Comparison of ENCODE assay signal across 8 cellular contexts in the genomic region with DNA sequence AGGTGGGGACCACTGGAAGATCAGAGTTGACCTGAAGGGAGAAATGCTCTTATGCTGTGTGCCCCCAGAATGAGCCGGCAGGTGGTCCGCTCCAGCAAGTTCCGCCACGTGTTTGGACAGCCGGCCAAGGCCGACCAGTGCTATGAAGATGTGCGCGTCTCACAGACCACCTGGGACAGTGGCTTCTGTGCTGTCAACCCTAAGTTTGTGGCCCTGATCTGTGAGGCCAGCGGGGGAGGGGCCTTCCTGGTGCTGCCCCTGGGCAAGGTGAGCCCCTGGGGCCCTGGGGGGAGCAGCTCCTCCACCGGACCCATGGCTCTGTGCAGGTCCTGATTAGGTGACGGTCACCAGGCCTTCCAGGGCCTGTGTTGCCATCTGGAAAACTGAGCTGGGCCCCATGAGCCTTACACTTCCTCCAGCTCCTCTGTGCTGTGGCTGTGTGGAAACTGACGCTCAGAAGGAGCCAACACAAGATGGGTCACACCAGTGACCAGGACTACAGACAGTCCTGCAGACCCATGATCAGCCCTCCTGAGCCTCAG. TPM values are rescaled to one million over a fixed set of nuclear protein-coding genes. Genes with fewer than 3 reads are reported as not detected.
DNase-seq lines count a peak whose midpoint lies in the region; ATAC-seq and TF ChIP-seq lines count a peak whose summit lies in the region.

No MANE protein-coding gene starts in this region.

- DNase-seq in CD4-positive, alpha-beta memory T cell, result peak in 1 of 5 donors; percentile 29
- DNase-seq in activated naive CD8-positive, alpha-beta T cell treated with anti-CD3 and anti-CD28 coated beads for 36 hours, result peak; percentile 53
- no peak for DNase-seq in neuronal stem cell (ENCODE audit: low spot score)
- DNase-seq in prostate gland (ENCODE audit: low spot score), result no peak
- no peak for DNase-seq in mesothelial cell of epicardium (ENCODE audit: low spot score in 2 of 2, unreplicated experiment in 2 of 2)

- H3K4me3 Mint-ChIP-seq in CD4-positive, alpha-beta memory T cell, result peak overlapping the region; percentile 94 to 99 (median 98)
- H3K4me3 Mint-ChIP-seq in activated naive CD8-positive, alpha-beta T cell treated with anti-CD3 and anti-CD28 coated beads for 36 hours, result peak overlapping the region; percentile 100
- H3K4me3 Mint-ChIP-seq in mesothelial cell of epicardium, result no peak overlapping the region

- H2BK12ac ChIP-seq in neuronal stem cell (ENCODE audit: low read length), result no peak overlapping the region

- no peak overlapping the region for H4K8ac ChIP-seq in neuronal stem cell (ENCODE audit: low read depth, low read length)

- H3K27me3 ChIP-seq in CD4-positive, alpha-beta memory T cell (ENCODE audit: insufficient read depth, low read length), result no peaks in the 10 kb centered on the region
- H3K27me3 ChIP-seq in KMS-11 (ENCODE audit: insufficient read depth, low read depth) (no peaks in the 10 kb centered on the region), neuronal stem cell (ENCODE audit: control insufficient read depth in 3 of 3, insufficient read depth in 3 of 3, low read depth in 1 of 3, low read length in 3 of 3) (peaks cover 0 to 12% (median 5%) of the 10 kb centered on the region in 3 experiments), prostate gland (replicated peaks; ENCODE audit: insufficient read depth) (no peaks in the 10 kb centered on the region)

- H2BK120ac ChIP-seq in neuronal stem cell (ENCODE audit: low read depth, low read length), result no peak overlapping the region

- ATAC-seq in HG02884 (IDR thresholded peaks at IDR 0.05; ENCODE audit: unreplicated experiment), result no peak
- no peak for ATAC-seq in HG02610 (IDR thresholded peaks at IDR 0.05; ENCODE audit: unreplicated experiment)

- no peak overlapping the region for H2BK5ac ChIP-seq in neuronal stem cell (ENCODE audit: low read length)

- H3K79me1 ChIP-seq in neuronal stem cell (ENCODE audit: low read depth, low read length), result peaks cover 3% of the 10 kb centered on the region

- no peak overlapping the region for H3K4ac ChIP-seq in neuronal stem cell (ENCODE audit: low read length)

- H3K4me3 ChIP-seq in CD4-positive, alpha-beta memory T cell (ENCODE audit: low read length in 2 of 2), result peak overlapping the region; percentile 91 to 93
- H3K4me3 ChIP-seq in KMS-11 (IDR thresholded peaks at IDR 0.05; ENCODE audit: insufficient read depth, low read depth, low read length), result no peak overlapping the region
- H3K4me3 ChIP-seq in neuronal stem cell (ENCODE audit: low read length in 2 of 2), result no peak overlapping the region
- H3K4me3 ChIP-seq in prostate gland, result peak overlapping the region in 1 of 2 donors; percentile 48

- no peaks in the 10 kb centered on the region for H4K20me1 ChIP-seq in KMS-11 (ENCODE audit: insufficient read depth)

- peak overlapping the region; percentile 96 to 99 (median 97) for H3K27ac Mint-ChIP-seq in CD4-positive, alpha-beta memory T cell
- peak overlapping the region; percentile 100 for H3K27ac Mint-ChIP-seq in activated naive CD8-positive, alpha-beta T cell treated with anti-CD3 and anti-CD28 coated beads for 36 hours
- no peak overlapping the region for H3K27ac Mint-ChIP-seq in mesothelial cell of epicardium

- no peak for TF ChIP-seq POLR2A in prostate gland (IDR thresholded peaks at IDR 0.05)

- H3K9ac ChIP-seq in KMS-11 (peak overlapping the region; percentile 42; the same call in 1 of the 2 replicates), neuronal stem cell (ENCODE audit: low read depth, low read length, poor library complexity) (no peak overlapping the region)

- H2AFZ ChIP-seq in KMS-11 (ENCODE audit: low read depth) (no peak overlapping the region), neuronal stem cell (ENCODE audit: low read length) (no peak overlapping the region)

- no peak for TF ChIP-seq CTCF in KMS-11 (conservative IDR thresholded peaks at IDR 0.05; ENCODE audit: low read depth, low read length)
- TF ChIP-seq CTCF in prostate gland (IDR thresholded peaks at IDR 0.05), result no peak
- no peak for TF ChIP-seq CTCF in mesothelial cell of epicardium (IDR thresholded peaks at IDR 0.05; ENCODE audit: unreplicated experiment)

- no CpG with 5 or more reads among the region's 12 CpGs for WGBS in neuronal stem cell (ENCODE audit: extremely low coverage in 2 of 2, insufficient read length in 2 of 2, insufficient replicate concordance in 1 of 2), 2 donors
- WGBS in prostate gland, result 86% methylated on average over 10 of the region's 12 CpGs

- peaks cover 40% of the 10 kb centered on the region for H3K4me1 ChIP-seq in CD4-positive, alpha-beta memory T cell (ENCODE audit: insufficient read depth, low read length)
- H3K4me1 ChIP-seq in KMS-11 (ENCODE audit: low read depth, poor library complexity, severe bottlenecking), result peaks cover 34% of the 10 kb centered on the region
- peaks cover 10 to 12% of the 10 kb centered on the region in 2 donors for H3K4me1 ChIP-seq in neuronal stem cell (ENCODE audit: control insufficient read depth in 2 of 2, insufficient read depth in 1 of 2, low read depth in 1 of 2, low read length in 2 of 2)
- no peaks in the 10 kb centered on the region for H3K4me1 ChIP-seq in prostate gland (replicated peaks)

- H3K4me2 ChIP-seq in KMS-11 (peak overlapping the region; percentile 97), neuronal stem cell (ENCODE audit: insufficient read depth, low read length, poor library complexity, severe bottlenecking) (no peak overlapping the region)

- intact Hi-C loops in CD4-positive, alpha-beta memory T cell (cut with micrococcal nuclease), result no loop called here
- intact Hi-C loops in prostate gland (cut with DNase I), result no loop called here

- peaks cover 15 to 59% (median 29%) of the 10 kb centered on the region in 4 donors for H3K4me1 Mint-ChIP-seq in CD4-positive, alpha-beta memory T cell
- H3K4me1 Mint-ChIP-seq in activated naive CD8-positive, alpha-beta T cell treated with anti-CD3 and anti-CD28 coated beads for 36 hours, result peaks cover 28% of the 10 kb centered on the region
- peaks cover 14% of the 10 kb centered on the region for H3K4me1 Mint-ChIP-seq in mesothelial cell of epicardium

- H3K36me3 ChIP-seq in CD4-positive, alpha-beta memory T cell (ENCODE audit: insufficient read depth, low read length), result peaks cover 31% of the 10 kb centered on the region
- H3K36me3 ChIP-seq in KMS-11 (ENCODE audit: insufficient read depth) (no peaks in the 10 kb centered on the region), neuronal stem cell (replicated peaks in 1 of 2; ENCODE audit: control insufficient read depth in 2 of 2, insufficient read depth in 2 of 2, low read length in 2 of 2) (peaks cover 8 to 10% of the 10 kb centered on the region in 2 donors), prostate gland (no peaks in the 10 kb centered on the region)

- POLR2A ChIA-PET in CD4-positive, alpha-beta memory T cell (lab: Charles Lee; ENCODE audit: partially characterized antibody), result interaction anchor here (0.6 to 7.6 kb wide), 40 partner anchors 8 to 690 kb away, joined by 3 to 292 read pairs (median 6); partner anchors contain the start of genes ALDOA, DCTPP1, GDPD3 and HIRIP3

- H3K23ac ChIP-seq in neuronal stem cell (ENCODE audit: low read depth, low read length, poor library complexity), result peak overlapping the region; percentile 12

- peaks cover 30% of the 10 kb centered on the region for H3K79me2 ChIP-seq in KMS-11 (ENCODE audit: insufficient read depth, low read depth)

- CTCF ChIA-PET in CD4-positive, alpha-beta memory T cell (lab: Charles Lee; ENCODE audit: partially characterized antibody), result interaction anchor here (0.9 to 5.9 kb wide), 11 partner anchors 24 to 232 kb away, joined by 3 to 59 read pairs (median 5); partner anchors contain the start of genes MAPK3, TBC1D10B and TBX6

- no peak overlapping the region for H3K14ac ChIP-seq in neuronal stem cell (ENCODE audit: low read length)

- no peaks in the 10 kb centered on the region for H3K9me3 ChIP-seq in CD4-positive, alpha-beta memory T cell (ENCODE audit: control insufficient read depth in 1 of 2, low read length in 2 of 2)
- H3K9me3 ChIP-seq in neuronal stem cell (replicated peaks in 1 of 2; ENCODE audit: control insufficient read depth in 2 of 2, insufficient read depth in 1 of 2, low read depth in 1 of 2, low read length in 2 of 2) (no peaks in the 10 kb centered on the region), prostate gland (no peaks in the 10 kb centered on the region)

- H3K27me3 Mint-ChIP-seq in CD4-positive, alpha-beta memory T cell, result no peaks in the 10 kb centered on the region
- no peaks in the 10 kb centered on the region for H3K27me3 Mint-ChIP-seq in activated naive CD8-positive, alpha-beta T cell treated with anti-CD3 and anti-CD28 coated beads for 36 hours
- peaks cover 8% of the 10 kb centered on the region for H3K27me3 Mint-ChIP-seq in mesothelial cell of epicardium (ENCODE audit: low read depth)

- no peak overlapping the region for H4K91ac ChIP-seq in neuronal stem cell (ENCODE audit: low read depth, low read length, poor library complexity)

- no peak overlapping the region for H3K18ac ChIP-seq in neuronal stem cell (ENCODE audit: low read length)

- no peak overlapping the region for H2BK15ac ChIP-seq in neuronal stem cell (ENCODE audit: low read length)

- no peaks in the 10 kb centered on the region for H3K9me3 Mint-ChIP-seq in CD4-positive, alpha-beta memory T cell
- H3K9me3 Mint-ChIP-seq in activated naive CD8-positive, alpha-beta T cell treated with anti-CD3 and anti-CD28 coated beads for 36 hours, result no peaks in the 10 kb centered on the region
- H3K9me3 Mint-ChIP-seq in mesothelial cell of epicardium, result no peaks in the 10 kb centered on the region

- peak overlapping the region; percentile 79 for H2AK5ac ChIP-seq in neuronal stem cell (ENCODE audit: low read depth, low read length)

- peak overlapping the region; percentile 77 for H3K27ac ChIP-seq in CD4-positive, alpha-beta memory T cell (ENCODE audit: low read depth, low read length)
- H3K27ac ChIP-seq in KMS-11 (peak overlapping the region; percentile 53), neuronal stem cell (replicated peaks; ENCODE audit: low read length) (no peak overlapping the region), prostate gland (no peak overlapping the region)

- peaks cover 29 to 36% of the 10 kb centered on the region in 2 donors for H3K36me3 Mint-ChIP-seq in CD4-positive, alpha-beta memory T cell
- peaks cover 43% of the 10 kb centered on the region for H3K36me3 Mint-ChIP-seq in activated naive CD8-positive, alpha-beta T cell treated with anti-CD3 and anti-CD28 coated beads for 36 hours
- H3K36me3 Mint-ChIP-seq in mesothelial cell of epicardium, result no peaks in the 10 kb centered on the region

RNA-seq across cellular contexts. Expression of gene CORO1A, which starts 1.8 kb away (rescaled TPM):
- total RNA-seq in CD4-positive, alpha-beta memory T cell, result 100 to 1,000 TPM; 745 to 769 TPM
- 1,000 to 10,000 TPM; 1,217 to 1,230 TPM for polyA plus RNA-seq in CD4-positive, alpha-beta memory T cell
- 100 to 1,000 TPM; 972 to 977 TPM for total RNA-seq in activated naive CD8-positive, alpha-beta T cell treated with anti-CD3 and anti-CD28 coated beads for 36 hours
- 7.0 TPM for polyA plus RNA-seq in neuronal stem cell (2013, experiment 1 of 2)
- polyA plus RNA-seq in neuronal stem cell (2013, experiment 2 of 2), result 6.8 TPM
- 10 to 100 TPM in 1 of 2 donors, 1 to 10 TPM in 1; 8.9 to 14.7 TPM for total RNA-seq in prostate gland
- 7.0 to 8.9 TPM (median 7.0 TPM) in 3 replicates for total RNA-seq in mesothelial cell of epicardium

RNA-seq across cellular contexts. Expression of gene BOLA2B, which starts 8.3 kb away (rescaled TPM):
- total RNA-seq in CD4-positive, alpha-beta memory T cell, result 10 to 100 TPM; 62.1 to 79.0 TPM
- polyA plus RNA-seq in CD4-positive, alpha-beta memory T cell, result 100 to 1,000 TPM; 144 to 169 TPM
- total RNA-seq in activated naive CD8-positive, alpha-beta T cell treated with anti-CD3 and anti-CD28 coated beads for 36 hours, result 100 to 1,000 TPM; 252 to 257 TPM
- 174 TPM for polyA plus RNA-seq in neuronal stem cell (2013, experiment 1 of 2)
- polyA plus RNA-seq in neuronal stem cell (2013, experiment 2 of 2), result 179 TPM
- total RNA-seq in prostate gland (100 to 1,000 TPM; 137 to 151 TPM), mesothelial cell of epicardium (56.7 to 64.5 TPM (median 58.1 TPM) in 3 replicates)

RNA-seq across cellular contexts. Expression of gene SLX1A, which starts 8.5 kb away (rescaled TPM):
- 10 to 100 TPM; 57.5 to 65.6 TPM for total RNA-seq in CD4-positive, alpha-beta memory T cell
- polyA plus RNA-seq in CD4-positive, alpha-beta memory T cell, result 10 to 100 TPM; 44.5 to 60.7 TPM
- 10 to 100 TPM; 64.2 to 65.7 TPM for total RNA-seq in activated naive CD8-positive, alpha-beta T cell treated with anti-CD3 and anti-CD28 coated beads for 36 hours
- polyA plus RNA-seq in neuronal stem cell (2013, experiment 1 of 2), result 9.3 TPM
- polyA plus RNA-seq in neuronal stem cell (2013, experiment 2 of 2), result 11.5 TPM
- 10 to 100 TPM; 36.8 to 41.3 TPM for total RNA-seq in prostate gland
- 28.2 to 39.6 TPM (median 30.3 TPM) in 3 replicates for total RNA-seq in mesothelial cell of epicardium

RNA-seq across cellular contexts. Expression of gene SULT1A3, which starts 13.8 kb away (rescaled TPM):
- total RNA-seq in CD4-positive, alpha-beta memory T cell, result 10 to 100 TPM; 42.5 to 46.2 TPM
- polyA plus RNA-seq in CD4-positive, alpha-beta memory T cell, result 1 to 10 TPM; 1.2 to 3.9 TPM
- total RNA-seq in activated naive CD8-positive, alpha-beta T cell treated with anti-CD3 and anti-CD28 coated beads for 36 hours, result 10 to 100 TPM in 1 of 2 experiments, 1 to 10 TPM in 1; 9.6 to 12.3 TPM
- 7.7 TPM for polyA plus RNA-seq in neuronal stem cell (2013, experiment 1 of 2)
- polyA plus RNA-seq in neuronal stem cell (2013, experiment 2 of 2), result 7.4 TPM
- total RNA-seq in prostate gland (10 to 100 TPM in 1 of 2 donors, 1 to 10 TPM in 1; 8.8 to 10.2 TPM), mesothelial cell of epicardium (27.4 to 31.2 TPM (median 27.6 TPM) in 3 replicates)

Comparison
In these comparisons a context has a peak if more than half of its experiments do, and no peak if none do; other contexts are left out.
1. H3K27ac ChIP-seq: peak in CD4-positive, alpha-beta memory T cell (single experiment) and KMS-11 (single experiment); none in neuronal stem cell (single experiment) and prostate gland (0 of 2).
2. H3K4me3 ChIP-seq: peak in CD4-positive, alpha-beta memory T cell (2 of 2); none in KMS-11 (single experiment) and neuronal stem cell (0 of 2).
3. RNA of gene CORO1A, which starts 1.8 kb away (total RNA-seq): 972 to 977 TPM in activated naive CD8-positive, alpha-beta T cell treated with anti-CD3 and anti-CD28 coated beads for 36 hours and 745 to 769 TPM in CD4-positive, alpha-beta memory T cell; 8.9 to 14.7 TPM in prostate gland and 7.0 to 8.9 TPM in mesothelial cell of epicardium; every median in the first group is over 10 times any median in the second.